Comparison of ENCODE assay signal across 28 cellular contexts in the genomic region with DNA sequence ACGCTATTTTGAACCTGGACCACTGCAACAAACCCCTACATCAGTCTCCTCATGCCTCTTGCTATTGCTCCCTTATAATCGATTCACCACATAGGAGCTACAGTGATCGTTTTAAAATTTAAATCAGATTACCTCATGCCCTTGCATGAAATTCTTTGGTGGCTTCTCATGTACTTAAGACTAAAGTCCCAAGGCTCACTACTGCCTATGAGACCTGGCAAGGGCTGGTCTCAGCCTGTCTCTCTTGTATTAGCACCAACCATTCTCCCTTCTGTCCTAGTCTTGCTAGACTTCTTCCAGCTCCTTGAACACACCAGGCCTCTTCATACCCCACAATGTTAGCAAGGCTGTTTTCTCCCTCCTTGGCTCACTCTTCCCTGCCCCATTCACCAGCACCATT. TPM values are rescaled to one million over a fixed set of nuclear protein-coding genes. Genes with fewer than 3 reads are reported as not detected.
A peak's percentile ranks its signal among the peaks of the same experiment; 100 is the strongest.
DNase-seq lines count a peak whose midpoint lies in the region; ATAC-seq, FAIRE-seq and TF ChIP-seq lines count a peak whose summit lies in the region.
"Had no signal": no experiment of that assay in that cellular context is flagged by ENCODE, and none has a peak within 500 bp of the region (broad histone marks: within the 10 kb centered on the region; RNA-seq: fewer than 3 reads in every experiment).

No MANE protein-coding gene starts in this region.

- BruUV-seq in Caco-2 (replicated peaks; lab: Mats Ljungman, UMichigan) (TSS peak; percentile 85), K562 (replicated peaks; lab: Mats Ljungman, UMichigan) (no TSS peak)

- peaks cover 75% of the 10 kb centered on the region for H3K36me3 Mint-ChIP-seq in Caco-2 (ENCODE audit: insufficient read depth, unreplicated experiment)

- H3K27me3 Mint-ChIP-seq in Caco-2 (ENCODE audit: insufficient read depth, unreplicated experiment): no peaks in the 10 kb centered on the region
- H3K27me3 Mint-ChIP-seq: activated CD4-positive, alpha-beta memory T cell treated with anti-CD3 and anti-CD28 coated beads, Interleukin-2, amount 10 ng/mL, durations not matched to agents 7 days and 5 days; activated naive CD8-positive, alpha-beta T cell treated with anti-CD3 and anti-CD28 coated beads for 36 hours had no signal

- no peaks in the 10 kb centered on the region for H3K9me3 ChIP-seq in Caco-2
- H3K9me3 ChIP-seq in K562 (replicated peaks; ENCODE audit: control insufficient read depth, insufficient read depth, low read depth, low read length): no peaks in the 10 kb centered on the region
- H3K9me3 ChIP-seq in left lung: no peaks in the 10 kb centered on the region
- H3K9me3 ChIP-seq: ascending aorta, HAP-1, thyroid gland had no signal

- no peak for FAIRE-seq in K562 (lab: Jason Lieb, UNC)
- FAIRE-seq: G401.6 had no signal

- H4K20me1 ChIP-seq in K562 (replicated peaks; ENCODE audit: control insufficient read depth, insufficient read depth, low read length): 0 out of 2 replicates have a peak, but pooled peaks cover 2% of the 10 kb centered on the region

- H3K4me1 Mint-ChIP-seq in Caco-2 (ENCODE audit: low read depth, unreplicated experiment): peaks cover 52% of the 10 kb centered on the region

- DNase-seq in Caco-2 (no peak), K562 (ENCODE audit: extremely low read depth in 1 of 4, low spot score in 3 of 4) (no peak), left lung (no peak), renal cortical epithelial cell (ENCODE audit: low read depth) (peak; percentile 36), activated gamma-delta T cell treated with Interleukin-2 at 50 U/mL for 16 hours (no peak), NCI-H82 treated with DMSO at 0.1 percent for 48 hours (lab: John Stamatoyannopoulos, UW; ENCODE audit: unreplicated experiment) (no peak)
- DNase-seq: activated CD4-positive, alpha-beta memory T cell treated with anti-CD3 and anti-CD28 coated beads, Interleukin-2, amount 10 ng/mL, durations not matched to agents 7 days and 5 days; activated CD8-positive, alpha-beta memory T cell treated with anti-CD3 and anti-CD28 coated beads, Interleukin-2, amount 50 U/mL, for 48 hours; activated naive CD8-positive, alpha-beta T cell treated with anti-CD3 and anti-CD28 coated beads for 36 hours; DMS79; foreskin melanocyte; mammary epithelial cell; MM.1S; NCI-H2029; NCI-H524 treated with DMSO at 0.1 percent for 48 hours; NK-92 treated with Interleukin-12 subunit alpha and Interleukin-12 subunit beta, amount 100 ng/mL, for 24 hours; PC-3; posterior cingulate gyrus; Right ventricle myocardium superior; stimulated activated CD8-positive, alpha-beta memory T cell treated with anti-CD3 and anti-CD28 coated beads, Interleukin-4, amount 100 ng/mL, for 48 hours; T-helper 2 cell; thyroid gland had no signal

- no peak overlapping the region for H3K4me2 ChIP-seq in K562 (ENCODE audit: insufficient read depth, low read length)

- no peak for TF ChIP-seq CTCF in Caco-2 (IDR thresholded peaks at IDR 0.05; ENCODE audit: insufficient read depth in 1 of 2, low read depth in 1 of 2, low read length in 1 of 2, severe bottlenecking in 1 of 2, unreplicated experiment in 1 of 2)
- TF ChIP-seq CTCF in K562 (IDR thresholded peaks at IDR 0.05 in 2 of 3, conservative IDR thresholded peaks at IDR 0.05 in 1 of 3; ENCODE audit: insufficient read depth in 2 of 3, low read depth in 1 of 3, low read length in 3 of 3): no peak
- TF ChIP-seq CTCF in left lung (IDR thresholded peaks at IDR 0.05): no peak

- H3K27ac ChIP-seq in K562 (ENCODE audit: extremely low read depth, low read depth, low read length): no peak overlapping the region; the same call in 2 of the 3 replicates
- no peak overlapping the region for H3K27ac ChIP-seq in left lung
- H3K27ac ChIP-seq: ascending aorta, HL-60, thyroid gland had no signal

- no peaks in the 10 kb centered on the region for H3K9me1 ChIP-seq in K562 (ENCODE audit: control insufficient read depth, insufficient read depth, low read length)

- H3K4me1 ChIP-seq in Caco-2 (peaks cover 62% of the 10 kb centered on the region), K562 (replicated peaks in 1 of 2; ENCODE audit: control insufficient read depth in 2 of 2, insufficient read depth in 2 of 2, low read length in 2 of 2) (peaks cover 0 to 10% of the 10 kb centered on the region in 2 experiments; a peak in 2 of 5 replicates), left lung (peaks cover 6 to 16% of the 10 kb centered on the region in 2 donors)
- H3K4me1 ChIP-seq: ascending aorta had no signal

- peaks cover 3% of the 10 kb centered on the region; the same call in 1 of the 2 replicates for H3K36me3 ChIP-seq in Caco-2 (ENCODE audit: control insufficient read depth, insufficient read depth, low read length)
- peaks cover 66% of the 10 kb centered on the region for H3K36me3 ChIP-seq in K562 (ENCODE audit: control insufficient read depth, insufficient read depth, low read length)
- H3K36me3 ChIP-seq in left lung: peaks cover 0 to 34% of the 10 kb centered on the region in 2 donors

- POLR2A ChIA-PET in Caco-2 (lab: Charles Lee) (interaction anchor here (1.7 kb wide), 1 partner anchor 103 kb away, joined by 14 read pairs; the partner anchor contains the start of genes EXOC8 and SPRTN), K562 (lab: Yijun Ruan, JAX) (interaction anchor here (1.5 kb wide), 1 partner anchor 10 kb away, joined by 3 read pairs; no protein-coding TSS in a partner anchor)

- H2AFZ ChIP-seq in K562 (ENCODE audit: low read depth, low read length): no peak overlapping the region

- in situ Hi-C loops in K562 (cut with MboI): no loop called here

- peak; percentile 45 for ATAC-seq in K562
- ATAC-seq in left lung: peak; percentile 52
- no peak for ATAC-seq in GM21825 (IDR thresholded peaks at IDR 0.05; ENCODE audit: unreplicated experiment)
- ATAC-seq: activated CD4-positive, CD25-positive, alpha-beta regulatory T cell treated with anti-CD3 and anti-CD28 coated beads, Interleukin-2, amount 50 U/mL, for 24 hours; PC-3 had no signal

- intact Hi-C loops in Caco-2 (cut with micrococcal nuclease; ENCODE audit: unreplicated experiment): loop anchor here (1.0 to 2.0 kb wide), 5 partner anchors 15 to 196 kb away; partner anchors contain the start of gene SPRTN
- intact Hi-C loops in K562 (cut with micrococcal nuclease): no loop called here
- intact Hi-C loops in left lung (cut with DNase I): no loop called here

- CTCF ChIA-PET in Caco-2 (lab: Charles Lee) (interaction anchor here (0.6 to 2.2 kb wide), 4 partner anchors 15 to 296 kb away, joined by 3 to 9 read pairs (median 4); partner anchors contain the start of genes EXOC8 and SPRTN), K562 (lab: Yijun Ruan, JAX; ENCODE audit: low intra/inter-chr PET ratio) (no interaction called here)

- 60% methylated on average over 3 of the region's 3 CpGs for WGBS in K562 (ENCODE audit: insufficient coverage, low coverage, missing lambda C conversion rate)

- TF ChIP-seq RAD21 in K562 (CRISPR knock-in tag; conservative IDR thresholded peaks at IDR 0.05 in 1 of 2, IDR thresholded peaks at IDR 0.05 in 1 of 2): no peak

- no peak for TF ChIP-seq POLR2A in K562 (conservative IDR thresholded peaks at IDR 0.05)

- H3K4me3 ChIP-seq in Caco-2 (ENCODE audit: low read depth, low read length) (no peak overlapping the region), K562 (no peak overlapping the region), left lung (no peak overlapping the region)
- H3K4me3 ChIP-seq: ascending aorta, HAP-1, thyroid gland had no signal

- no peak for TF ChIP-seq EP300 in K562 (IDR thresholded peaks at IDR 0.05; ENCODE audit: low read length)

- H3K9ac ChIP-seq in K562 (ENCODE audit: insufficient read depth in 1 of 2, low read depth in 2 of 2, low read length in 2 of 2): no peak overlapping the region; a peak in 1 of 4 replicates

- H3K27me3 ChIP-seq in Caco-2 (replicated peaks; ENCODE audit: control insufficient read depth, insufficient read depth, low read length): no peaks in the 10 kb centered on the region
- no peaks in the 10 kb centered on the region for H3K27me3 ChIP-seq in K562 (ENCODE audit: control insufficient read depth in 2 of 2, insufficient read depth in 2 of 2, low read length in 2 of 2)
- H3K27me3 ChIP-seq in left lung: no peaks in the 10 kb centered on the region
- H3K27me3 ChIP-seq: ascending aorta, thyroid gland had no signal

- peak overlapping the region; percentile 71 for H3K4me3 Mint-ChIP-seq in Caco-2 (ENCODE audit: unreplicated experiment)
- H3K4me3 Mint-ChIP-seq: activated CD4-positive, alpha-beta memory T cell treated with anti-CD3 and anti-CD28 coated beads, Interleukin-2, amount 10 ng/mL, durations not matched to agents 7 days and 5 days; activated naive CD8-positive, alpha-beta T cell treated with anti-CD3 and anti-CD28 coated beads for 36 hours had no signal

- peaks cover 8% of the 10 kb centered on the region; the same call in 2 of the 3 replicates for H3K79me2 ChIP-seq in K562 (ENCODE audit: control insufficient read depth, insufficient read depth, low read length)

- H3K9me3 Mint-ChIP-seq in Caco-2 (ENCODE audit: unreplicated experiment): no peaks in the 10 kb centered on the region
- H3K9me3 Mint-ChIP-seq: activated CD4-positive, alpha-beta memory T cell treated with anti-CD3 and anti-CD28 coated beads, Interleukin-2, amount 10 ng/mL, durations not matched to agents 7 days and 5 days; activated naive CD8-positive, alpha-beta T cell treated with anti-CD3 and anti-CD28 coated beads for 36 hours had no signal

- peak overlapping the region; percentile 96 for H3K27ac Mint-ChIP-seq in Caco-2 (ENCODE audit: unreplicated experiment)
- H3K27ac Mint-ChIP-seq: activated CD4-positive, alpha-beta memory T cell treated with anti-CD3 and anti-CD28 coated beads, Interleukin-2, amount 10 ng/mL, durations not matched to agents 7 days and 5 days; activated naive CD8-positive, alpha-beta T cell treated with anti-CD3 and anti-CD28 coated beads for 36 hours had no signal

RNA-seq across cellular contexts. Expression of gene GNPAT, which starts 6.5 kb away (rescaled TPM):
- 64.4 and 72.8 TPM in 2 replicates for total RNA-seq in Caco-2 (2022)
- 24.6 and 55.8 TPM in 2 replicates for total RNA-seq in K562 (2011; cell fraction: chromatin; rRNA removed; ENCODE audit: low replicate concordance)
- 17.2 and 20.8 TPM in 2 replicates for total RNA-seq in K562 (2011; cell fraction: nucleolus; rRNA removed)
- total RNA-seq in K562 (2011; cell fraction: nucleoplasm; rRNA removed): 24.4 and 26.3 TPM in 2 replicates
- total RNA-seq in K562 (2014; rRNA removed): 42.5 and 60.1 TPM in 2 replicates
- 67.4 and 75.8 TPM in 2 replicates for total RNA-seq in K562 (2014; rRNA removed; fragmentation: Illumina TruSeq; extraction: Trizol)
- 61.9 and 68.8 TPM in 2 replicates for total RNA-seq in K562 (2015; rRNA removed; fragmentation: Illumina TruSeq; extraction: Trizol)
- total RNA-seq in K562 (2021): 50.7 and 53.8 TPM in 2 replicates
- 55.0 and 67.5 TPM in 2 replicates for polyA plus RNA-seq in K562 (2011; rRNA removed)
- 15.4 and 29.3 TPM in 2 replicates for polyA plus RNA-seq in K562 (2011; cell fraction: cytosol; rRNA removed)
- 38.5 and 41.8 TPM in 2 replicates for polyA plus RNA-seq in K562 (2011; cell fraction: nucleus; rRNA removed)
- polyA plus RNA-seq in K562 (2012): 39.7 and 47.9 TPM in 2 replicates
- polyA plus RNA-seq in K562 (2014; fragmentation: Illumina TruSeq; extraction: Trizol): 50.9 and 58.5 TPM in 2 replicates
- 10 to 100 TPM; 32.1 to 49.8 TPM for polyA plus RNA-seq in K562 (2014; fragmentation: Nextera tagmentation; extraction: Ambion mirVana)
- 49.9 and 51.1 TPM in 2 replicates for polyA plus RNA-seq in K562 (2014; rRNA removed)
- 72.8 and 76.4 TPM in 2 replicates for polyA minus RNA-seq in K562 (2011; rRNA and poly(A)+ RNA removed)
- 21.7 and 26.0 TPM in 2 replicates for polyA minus RNA-seq in K562 (2011; cell fraction: cytosol; rRNA and poly(A)+ RNA removed)
- polyA minus RNA-seq in K562 (2011; cell fraction: nucleus; rRNA and poly(A)+ RNA removed): 28.3 and 41.1 TPM in 2 replicates
- 10 to 100 TPM; 35.1 to 40.6 TPM for total RNA-seq in left lung
- total RNA-seq in renal cortical epithelial cell: 51.7 and 60.3 TPM in 2 replicates
